ENCODE assay signal across 29 cellular contexts in genomic region chr7:128747327-128748079, GRCh38. TPM values are rescaled to one million over a fixed set of nuclear protein-coding genes. Genes with fewer than 3 reads are reported as not detected.
"Had no signal": no experiment of that assay in that cellular context is flagged by ENCODE, and none has a peak within 500 bp of the region (broad histone marks: within the 10 kb centered on the region; RNA-seq: fewer than 3 reads in every experiment).

No MANE protein-coding gene starts in this region.

- H3K27ac Mint-ChIP-seq: effector memory CD8-positive, alpha-beta T cell; natural killer cell treated with Interleukin-12 subunit alpha and Interleukin-12 subunit beta and Interleukin-15 and Interleukin-18, amount 100 ng/mL, for 72 hours; stimulated activated memory B cell treated with anti-CD40 and anti-IgM and Interleukin-4, amounts not matched to agents 10 μg/mL and 1 μg/mL and 100 μg/mL, for 72 hours; T-cell; T-helper 2 cell treated with Interferon-gamma antibody and Interleukin-4, amounts not matched to agents 5 μg/mL and 100 μg/mL, for 36 hours had no signal

- H3K9me3 Mint-ChIP-seq: activated T-cell treated with anti-CD3 and anti-CD28 coated beads, Interleukin-2, amount 50 U/mL, for 4 hours; brain; effector memory CD8-positive, alpha-beta T cell; natural killer cell treated with Interleukin-12 subunit alpha and Interleukin-12 subunit beta and Interleukin-15 and Interleukin-18, amount 100 ng/mL, for 72 hours; stimulated activated memory B cell treated with anti-CD40 and anti-IgM and Interleukin-4, amounts not matched to agents 10 μg/mL and 1 μg/mL and 100 μg/mL, for 72 hours; T-cell; T-helper 2 cell treated with Interferon-gamma antibody and Interleukin-4, amounts not matched to agents 5 μg/mL and 100 μg/mL, for 36 hours had no signal

- H3K9me3 ChIP-seq: esophagus muscularis mucosa, left ventricle myocardium inferior, neutrophil, right lobe of liver, stomach, suprapubic skin, transverse colon, vagina had no signal

- H3K27ac ChIP-seq: dorsolateral prefrontal cortex, esophagus muscularis mucosa, left ventricle myocardium inferior, neutrophil, right lobe of liver, skin epidermis, stomach, suprapubic skin, transverse colon, vagina had no signal

- DNase-seq: activated CD4-positive, alpha-beta T cell treated with anti-CD3 and anti-CD28 coated beads, Interleukin-2, amount 50 U/mL, for 48 hours; activated CD8-positive, alpha-beta memory T cell treated with anti-CD3 and anti-CD28 coated beads, Interleukin-2, amount 50 U/mL, for 48 hours; activated naive CD4-positive, alpha-beta T cell treated with Interleukin-2 at 50 U/mL for 16 hours; activated T-cell treated with anti-CD3 and anti-CD28 coated beads, Interleukin-2, amount 50 U/mL, for 4 hours; anterior cingulate cortex; central memory CD4-positive, alpha-beta T cell; dorsolateral prefrontal cortex; effector memory CD8-positive, alpha-beta T cell; hypothalamus; left ventricle myocardium inferior; midbrain; right lobe of liver; stimulated activated CD4-positive, alpha-beta T cell treated with anti-CD3 and anti-CD28 coated beads, Interleukin-2, amount 100 ng/mL, for 24 hours; stomach; T-cell; transverse colon had no signal

- H3K36me3 Mint-ChIP-seq: natural killer cell treated with Interleukin-12 subunit alpha and Interleukin-12 subunit beta and Interleukin-15 and Interleukin-18, amount 100 ng/mL, for 72 hours had no signal

- H3K4me3 Mint-ChIP-seq: activated T-cell treated with anti-CD3 and anti-CD28 coated beads, Interleukin-2, amount 50 U/mL, for 4 hours; brain; effector memory CD8-positive, alpha-beta T cell; natural killer cell treated with Interleukin-12 subunit alpha and Interleukin-12 subunit beta and Interleukin-15 and Interleukin-18, amount 100 ng/mL, for 72 hours; stimulated activated memory B cell treated with anti-CD40 and anti-IgM and Interleukin-4, amounts not matched to agents 10 μg/mL and 1 μg/mL and 100 μg/mL, for 72 hours; T-cell; T-helper 2 cell treated with Interferon-gamma antibody and Interleukin-4, amounts not matched to agents 5 μg/mL and 100 μg/mL, for 36 hours had no signal

- H3K4me3 ChIP-seq: dorsolateral prefrontal cortex, esophagus muscularis mucosa, left ventricle myocardium inferior, right lobe of liver, skin epidermis, stomach, suprapubic skin, transverse colon, vagina had no signal

- H3K27me3 Mint-ChIP-seq: brain; effector memory CD8-positive, alpha-beta T cell; natural killer cell treated with Interleukin-12 subunit alpha and Interleukin-12 subunit beta and Interleukin-15 and Interleukin-18, amount 100 ng/mL, for 72 hours; stimulated activated memory B cell treated with anti-CD40 and anti-IgM and Interleukin-4, amounts not matched to agents 10 μg/mL and 1 μg/mL and 100 μg/mL, for 72 hours; T-cell had no signal

- H3K27me3 ChIP-seq: dorsolateral prefrontal cortex, esophagus muscularis mucosa, neutrophil, right lobe of liver, stomach, suprapubic skin, transverse colon, vagina had no signal

- ATAC-seq: activated T-cell treated with anti-CD3 and anti-CD28 coated beads, Interleukin-2, amount 50 U/mL, for 4 hours; effector memory CD8-positive, alpha-beta T cell; natural killer cell treated with Interleukin-12 subunit alpha and Interleukin-12 subunit beta and Interleukin-15 and Interleukin-18, amount 100 ng/mL, for 72 hours; stimulated activated memory B cell treated with anti-CD40 and anti-IgM and Interleukin-4, amounts not matched to agents 10 μg/mL and 1 μg/mL and 100 μg/mL, for 72 hours; T-cell had no signal

- FAIRE-seq: colon, frontal cortex had no signal

RNA-seq across cellular contexts. Expression of gene OPN1SW, which starts 28.1 kb away (rescaled TPM):
- total RNA-seq: activated CD8-positive, alpha-beta memory T cell treated with anti-CD3 and anti-CD28 coated beads for 36 hours; activated T-cell treated with anti-CD3 and anti-CD28 coated beads, Interleukin-2, amount 50 U/mL, for 4 hours; esophagus muscularis mucosa; frontal cortex; left ventricle myocardium inferior; lung microvascular endothelial cell; natural killer cell treated with Interleukin-12 subunit alpha and Interleukin-12 subunit beta and Interleukin-15 and Interleukin-18, amount 100 ng/mL, for 72 hours; right lobe of liver; stomach; suprapubic skin; T-cell; transverse colon; vagina had no signal
- polyA plus RNA-seq: stomach had no signal
